In genomic region chr22:29716814-29717213, GRCh38 we compare ENCODE assay signal across 2 cellular contexts.
A peak's percentile ranks its signal among the peaks of the same experiment; 100 is the strongest.
TF ChIP-seq lines count a peak whose summit lies in the region.

No MANE protein-coding gene starts in this region.

TF ChIP-seq in PFSK-1, 5 proteins besides CTCF, POLR2A, EP300 and RAD21:
- TF ChIP-seq TAF1 (IDR thresholded peaks at IDR 0.05; ENCODE audit: borderline replicate concordance, insufficient read depth, low read length) (no peak), FOXP2 (optimal IDR thresholded peaks at IDR 0.05; ENCODE audit: borderline replicate concordance, extremely low read depth, extremely low read length, insufficient read depth) (no peak), SIN3A (IDR thresholded peaks at IDR 0.05; ENCODE audit: borderline replicate concordance, insufficient read depth, low read length) (peak; percentile 58; the same call in 1 of the 2 replicates), REST (IDR thresholded peaks at IDR 0.05; ENCODE audit: insufficient read depth in 1 of 2, low read depth in 2 of 2, low read length in 2 of 2) (peak; percentile 97 to 98), POLR2AphosphoS5 (IDR thresholded peaks at IDR 0.05; ENCODE audit: low read depth, low read length) (no peak)

TF ChIP-seq in H1, 55 proteins besides CTCF, POLR2A, EP300 and RAD21:
- TF ChIP-seq TCF12 (IDR thresholded peaks at IDR 0.05; ENCODE audit: low read depth, low read length): 0 out of 2 replicates have a peak, but pooled peaks have one; percentile 44
- peak; percentile 97 for TF ChIP-seq SAP30 (IDR thresholded peaks at IDR 0.05; ENCODE audit: insufficient read depth, insufficient replicate concordance, low read length)
- peak; percentile 71 for TF ChIP-seq TAF7 (optimal IDR thresholded peaks at IDR 0.05; ENCODE audit: borderline replicate concordance, low read depth, low read length)
- TF ChIP-seq GTF2F1 (IDR thresholded peaks at IDR 0.05; ENCODE audit: borderline replicate concordance, low read depth, low read length): no peak
- TF ChIP-seq SIN3A (conservative IDR thresholded peaks at IDR 0.05 in 1 of 2, IDR thresholded peaks at IDR 0.05 in 1 of 2; ENCODE audit: low read depth in 1 of 2, low read length in 2 of 2): peak; percentile 99
- TF ChIP-seq POU5F1 (IDR thresholded peaks at IDR 0.05; ENCODE audit: low read depth, low read length): no peak
- peak; percentile 85 to 98; a peak in 3 of 4 replicates for TF ChIP-seq HDAC2 (IDR thresholded peaks at IDR 0.05; ENCODE audit: borderline replicate concordance in 1 of 2, low read depth in 2 of 2, low read length in 2 of 2)
- peak; percentile 67; the same call in 1 of the 2 replicates for TF ChIP-seq GABPA (IDR thresholded peaks at IDR 0.05; ENCODE audit: borderline replicate concordance, insufficient read depth, low read length)
- peak; percentile 37 for TF ChIP-seq NANOG (IDR thresholded peaks at IDR 0.05; ENCODE audit: insufficient read depth, low read depth, low read length, poor library complexity, severe bottlenecking)
- 0 out of 2 replicates have a peak, but pooled peaks have one; percentile 15 for TF ChIP-seq YY1 (IDR thresholded peaks at IDR 0.05; ENCODE audit: low read depth, low read length)
TF ChIP-seq in H1: peak in this region for 8.
